In the genomic region with DNA sequence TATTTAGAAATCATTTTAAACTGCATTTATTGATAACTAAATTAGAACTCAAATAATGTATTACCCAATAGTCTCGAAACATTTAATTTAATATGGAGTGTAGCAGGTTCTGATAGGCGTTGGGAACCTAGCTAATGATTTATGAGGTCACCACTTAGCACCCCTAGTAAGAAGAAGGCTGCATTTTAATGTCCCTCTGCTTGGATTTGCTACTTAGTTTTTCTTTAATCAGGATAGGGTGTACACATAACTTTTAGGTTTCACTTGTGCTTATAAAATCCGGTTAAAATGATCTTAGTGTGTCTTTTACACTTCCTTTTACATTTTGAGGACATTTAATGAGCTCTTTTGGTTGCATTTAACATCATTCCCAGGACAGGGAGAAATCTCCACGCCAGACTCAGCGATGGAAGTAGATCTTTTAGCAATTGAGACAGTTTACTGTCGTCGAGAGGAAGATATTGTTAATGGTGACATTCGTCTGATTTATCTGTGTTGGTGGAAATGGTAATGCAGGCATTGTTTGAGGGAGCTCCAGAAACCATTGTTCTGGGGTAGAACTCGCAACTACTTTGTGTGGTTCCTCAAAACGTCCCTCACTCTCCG, we compare ENCODE assay signal across 11 cellular contexts. TPM values are rescaled to one million over a fixed set of nuclear protein-coding genes. Genes with fewer than 3 reads are reported as not detected.
DNase-seq lines count a peak whose midpoint lies in the region; FAIRE-seq and TF ChIP-seq lines count a peak whose summit lies in the region.
"Had no signal": no experiment of that assay in that cellular context is flagged by ENCODE, and none has a peak within 500 bp of the region (broad histone marks: within the 10 kb centered on the region; RNA-seq: fewer than 3 reads in every experiment).

No MANE protein-coding gene starts in this region.

- H3K36me3 ChIP-seq in A673 (ENCODE audit: insufficient read depth, low read length, poor library complexity, severe bottlenecking) = peaks cover 3% of the 10 kb centered on the region
- H3K36me3 ChIP-seq in hepatocyte (replicated peaks; ENCODE audit: insufficient read depth, low read depth) = no peaks in the 10 kb centered on the region
- no peaks in the 10 kb centered on the region for H3K36me3 ChIP-seq in H7 (replicated peaks; ENCODE audit: control insufficient read depth, insufficient read depth, low read length)
- H3K36me3 ChIP-seq: gastrocnemius medialis, sigmoid colon had no signal

- in situ Hi-C loops in SK-MEL-5 (cut with HindIII; ENCODE audit: low pct_unique_long_range_greater_than_20kb, low sequenced_read_pairs) = no loop called here

- H4K20me1 ChIP-seq in hepatocyte (ENCODE audit: insufficient read depth, poor library complexity, severe bottlenecking) = peaks cover 3% of the 10 kb centered on the region

- peak overlapping the region; percentile 75 for H3K4me3 ChIP-seq in A673 (ENCODE audit: low read depth, low read length, poor library complexity, severe bottlenecking)
- peak overlapping the region; percentile 34 for H3K4me3 ChIP-seq in hepatocyte
- H3K4me3 ChIP-seq in H7 (ENCODE audit: insufficient read depth, low read depth, low read length) = no peak overlapping the region
- H3K4me3 ChIP-seq: gastrocnemius medialis had no signal

- no peaks in the 10 kb centered on the region for H3K9me2 ChIP-seq in hepatocyte (replicated peaks; ENCODE audit: insufficient read depth)

- H3K27ac ChIP-seq in A673 (ENCODE audit: low read depth, low read length, poor library complexity, severe bottlenecking) (no peak overlapping the region), hepatocyte (peak overlapping the region; percentile 83)
- H3K27ac ChIP-seq: gastrocnemius medialis, sigmoid colon had no signal

- H2AFZ ChIP-seq in hepatocyte = no peak overlapping the region

- intact Hi-C loops in A673 (cut with micrococcal nuclease; ENCODE audit: unreplicated experiment) = no loop called here
- intact Hi-C loops in posterior cingulate gyrus (cut with DNase I) = no loop called here

- H3K9me3 ChIP-seq in A673 (ENCODE audit: low read depth, low read length, poor library complexity, severe bottlenecking) (no peaks in the 10 kb centered on the region), hepatocyte (ENCODE audit: low read depth) (no peaks in the 10 kb centered on the region)
- H3K9me3 ChIP-seq: gastrocnemius medialis had no signal

- H3K79me2 ChIP-seq in hepatocyte = peaks cover 79% of the 10 kb centered on the region

- BruUV-seq in A673 (replicated peaks; lab: Mats Ljungman, UMichigan) = TSS peak; percentile 9

- 17% methylated on average over 11 of the region's 11 CpGs for WGBS in hepatocyte (ENCODE audit: low lambda C conversion rate, missing lambda C conversion rate)

- CTCF ChIA-PET in A673 (lab: Charles Lee) = no interaction called here

- TF ChIP-seq CTCF in A673 (conservative IDR thresholded peaks at IDR 0.05; ENCODE audit: low read depth, low read length) = no peak
- no peak for TF ChIP-seq CTCF in hepatocyte (IDR thresholded peaks at IDR 0.05; ENCODE audit: poor library complexity)

- POLR2A ChIA-PET in A673 (lab: Charles Lee; ENCODE audit: low non-redundant PET) = no interaction called here

- peak; percentile 63 for FAIRE-seq in G401.6 (lab: Jason Lieb, UNC)

- no peaks in the 10 kb centered on the region for H3K27me3 ChIP-seq in A673 (replicated peaks; ENCODE audit: insufficient read depth, low read depth, low read length, poor library complexity)
- peaks cover 88% of the 10 kb centered on the region for H3K27me3 ChIP-seq in hepatocyte
- H3K27me3 ChIP-seq in H7 (ENCODE audit: control insufficient read depth, insufficient read depth, low read length) = peaks cover 91% of the 10 kb centered on the region

- DNase-seq in A673 (ENCODE audit: low spot score) = no peak
- peak; percentile 59 for DNase-seq in SK-MEL-5 (ENCODE audit: low read depth, low spot score)
- DNase-seq in hepatocyte (ENCODE audit: low spot score) = no peak
- DNase-seq in globus pallidus (ENCODE audit: low spot score) = no peak
- no peak for DNase-seq in posterior cingulate gyrus
- no peak for DNase-seq in SIG-M5 treated with dmso at 0.1 percent for 504 hours (lab: John Stamatoyannopoulos, UW; ENCODE audit: unreplicated experiment)
- no peak for DNase-seq in H7
- DNase-seq: gastrocnemius medialis, midbrain, sigmoid colon had no signal

- H3K4me2 ChIP-seq in hepatocyte = peak overlapping the region; percentile 82

- H3K4me1 ChIP-seq in A673 (ENCODE audit: insufficient read depth, low read length, poor library complexity, severe bottlenecking) (peaks cover 58% of the 10 kb centered on the region), hepatocyte (ENCODE audit: insufficient read depth) (peaks cover 8% of the 10 kb centered on the region)

RNA-seq across cellular contexts. Expression of gene TFAP2A, which starts 5.6 kb away (rescaled TPM):
- total RNA-seq in A673 (2021) (19.1 and 19.3 TPM in 2 replicates), hepatocyte (6.2 TPM in 2 replicates)
- total RNA-seq in SK-MEL-5 (2014; rRNA removed; shearing (Covaris generic)) = 24.6 and 38.4 TPM in 2 replicates
- 104 and 135 TPM in 2 replicates for polyA plus RNA-seq in SK-MEL-5 (2015; cell fraction: cytosol; rRNA removed)
- polyA plus RNA-seq in SK-MEL-5 (2015; cell fraction: nucleus; rRNA removed) = 188 and 226 TPM in 2 replicates
- 14.9 and 17.5 TPM in 2 replicates for polyA plus RNA-seq in hepatocyte
- total RNA-seq in H7 (2014; rRNA removed; shearing (Covaris generic)) = not detected in 2 replicates
- total RNA-seq: gastrocnemius medialis had no signal
